Comparison of ENCODE assay signal across 8 cellular contexts in the genomic region with DNA sequence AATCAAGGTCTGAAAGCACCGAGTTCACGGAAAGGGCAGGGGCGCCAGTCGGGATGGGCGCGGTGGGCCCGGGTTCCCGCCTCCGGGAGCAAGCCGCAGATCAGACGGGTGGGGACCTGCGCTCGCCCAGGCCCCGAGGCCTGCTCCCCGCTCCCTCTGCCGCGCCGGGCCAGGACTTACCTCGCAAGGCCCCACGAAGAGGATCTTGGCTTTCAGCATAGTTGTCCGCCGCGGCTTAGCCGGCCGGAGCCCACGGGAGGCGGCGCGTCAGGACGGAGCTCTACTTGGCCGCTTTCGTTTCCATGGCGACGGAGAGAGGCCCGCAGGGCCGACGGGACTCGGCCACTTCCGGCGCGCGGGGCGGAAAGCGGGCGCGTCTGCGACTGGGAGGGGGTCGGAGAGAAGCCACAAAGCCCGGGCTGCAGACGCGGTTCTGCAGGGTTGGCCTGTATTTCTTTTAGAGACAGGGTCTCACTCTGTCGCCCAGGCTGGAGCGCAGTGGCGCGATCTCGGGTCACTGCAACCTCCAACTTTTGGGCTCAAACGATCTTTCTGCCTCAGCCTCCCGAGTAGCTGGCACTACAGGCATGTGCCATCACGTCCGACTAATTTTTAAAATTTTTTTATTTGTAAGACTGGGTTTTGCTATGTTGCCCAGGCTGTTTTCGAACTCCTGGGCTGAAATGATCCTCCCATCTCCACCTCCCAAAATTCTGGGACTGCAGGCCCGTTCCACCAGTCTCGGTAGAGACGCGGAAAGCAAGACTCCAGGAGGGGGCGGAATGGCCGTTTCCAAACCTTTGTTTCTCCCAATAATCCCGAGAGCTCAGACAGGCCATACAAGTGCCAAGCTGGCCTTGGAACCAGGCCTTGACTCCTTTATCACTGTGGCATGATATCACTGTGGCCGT. TPM values are rescaled to one million over a fixed set of nuclear protein-coding genes. Genes with fewer than 3 reads are reported as not detected.
A peak's percentile ranks its signal among the peaks of the same experiment; 100 is the strongest.
DNase-seq lines count a peak whose midpoint lies in the region; ATAC-seq, FAIRE-seq and TF ChIP-seq lines count a peak whose summit lies in the region.

A gene (minus strand): TSS at position 322 of the 911 bp plus-strand sequence. CDS start 103 bp downstream, at position 219.

- H3K9me3 ChIP-seq in left lung: no peaks in the 10 kb centered on the region

- peak within 1 kb of the TSS; percentile 74 to 76 for H3K27ac ChIP-seq in left lung

- TF ChIP-seq CTCF in BJ (IDR thresholded peaks at IDR 0.05; ENCODE audit: insufficient read depth, low read depth, low read length) (peak; percentile 54), left lung (IDR thresholded peaks at IDR 0.05) (no peak)

- intact Hi-C loops in left lung (cut with DNase I): no loop called here

- H3K4me1 ChIP-seq in left lung: peaks cover 8 to 9% of the 10 kb centered on the region in 2 donors

- CTCF ChIA-PET in BJ (lab: Yijun Ruan, JAX): interaction anchor here (0.9 to 1.5 kb wide), 9 partner anchors 13 to 221 kb away, joined by 3 to 5 read pairs (median 3); no protein-coding TSS in a partner anchor

- ATAC-seq in HG03460 (IDR thresholded peaks at IDR 0.05; ENCODE audit: unreplicated experiment): peak; percentile 98
- ATAC-seq in left lung: peak; percentile 99

- peak; percentile 85 for FAIRE-seq in GM19239 (lab: Jason Lieb, UNC)

- H3K27me3 ChIP-seq in BJ (ENCODE audit: control insufficient read depth, insufficient read depth, low read length): no peaks in the 10 kb centered on the region
- no peaks in the 10 kb centered on the region for H3K27me3 ChIP-seq in left lung

- DNase-seq in BJ (ENCODE audit: low read depth) (peak; percentile 27), GM19239 (ENCODE audit: insufficient read length, low spot score) (peak; percentile 94), NCI-H524 treated with DMSO at 0.1 percent for 48 hours (lab: John Stamatoyannopoulos, UW) (peak; percentile 32), dedifferentiated amniotic fluid mesenchymal stem cell (ENCODE audit: extremely low spot score) (peak; percentile 90), left lung (peak; percentile 94 to 95)
- peak; percentile 76 for DNase-seq in activated CD4-positive, alpha-beta T cell treated with anti-CD3 and anti-CD28 coated beads, Interleukin-2, amount 50 U/mL, for 1 hour
- peak; percentile 79 for DNase-seq in stimulated activated CD4-positive, alpha-beta T cell treated with anti-CD3 and anti-CD28 coated beads, Interleukin-2, amount 100 ng/mL, for 4 hours (ENCODE audit: low read depth)

- H3K4me3 ChIP-seq in BJ (ENCODE audit: low read depth, low read length) (peak within 1 kb of the TSS; percentile 86), left lung (peak within 1 kb of the TSS; percentile 74 to 87)

- POLR2A ChIA-PET in BJ (lab: Charles Lee): interaction anchor here (0.6 kb wide), 2 partner anchors 41 to 956 kb away, joined by 3 to 5 read pairs; a partner anchor contains a TSS

- H3K36me3 ChIP-seq in BJ (ENCODE audit: control insufficient read depth, insufficient read depth, low read length) (peaks cover 1% of the 10 kb centered on the region; the same call in 1 of the 2 replicates), left lung (no peaks in the 10 kb centered on the region)

RNA-seq across cellular contexts. Expression of the gene that starts here (rescaled TPM):
- 59.0 and 65.2 TPM in 2 replicates for polyA plus RNA-seq in BJ (2011; rRNA removed)
- polyA minus RNA-seq in BJ (2011; rRNA and poly(A)+ RNA removed): 16.2 and 23.6 TPM in 2 replicates
- 10 to 100 TPM; 18.8 to 27.4 TPM for total RNA-seq in left lung

Comparison
In these comparisons a context has a peak if more than half of its experiments do, and no peak if none do; other contexts are left out.
1. Peak in every context shown above with its lines: DNase-seq, ATAC-seq, H3K4me3 ChIP-seq and H3K27ac ChIP-seq.
2. DNase-seq: peak in every context shown above with its lines; median percentile 94 in left lung; 94 in GM19239; 90 in dedifferentiated amniotic fluid mesenchymal stem cell; 79 in stimulated activated CD4-positive, alpha-beta T cell treated with anti-CD3 and anti-CD28 coated beads, Interleukin-2, amount 100 ng/mL, for 4 hours; 76 in activated CD4-positive, alpha-beta T cell treated with anti-CD3 and anti-CD28 coated beads, Interleukin-2, amount 50 U/mL, for 1 hour; 32 in NCI-H524 treated with DMSO at 0.1 percent for 48 hours; 27 in BJ.